ENCODE assay signal across 1 cellular context in the genomic region with DNA sequence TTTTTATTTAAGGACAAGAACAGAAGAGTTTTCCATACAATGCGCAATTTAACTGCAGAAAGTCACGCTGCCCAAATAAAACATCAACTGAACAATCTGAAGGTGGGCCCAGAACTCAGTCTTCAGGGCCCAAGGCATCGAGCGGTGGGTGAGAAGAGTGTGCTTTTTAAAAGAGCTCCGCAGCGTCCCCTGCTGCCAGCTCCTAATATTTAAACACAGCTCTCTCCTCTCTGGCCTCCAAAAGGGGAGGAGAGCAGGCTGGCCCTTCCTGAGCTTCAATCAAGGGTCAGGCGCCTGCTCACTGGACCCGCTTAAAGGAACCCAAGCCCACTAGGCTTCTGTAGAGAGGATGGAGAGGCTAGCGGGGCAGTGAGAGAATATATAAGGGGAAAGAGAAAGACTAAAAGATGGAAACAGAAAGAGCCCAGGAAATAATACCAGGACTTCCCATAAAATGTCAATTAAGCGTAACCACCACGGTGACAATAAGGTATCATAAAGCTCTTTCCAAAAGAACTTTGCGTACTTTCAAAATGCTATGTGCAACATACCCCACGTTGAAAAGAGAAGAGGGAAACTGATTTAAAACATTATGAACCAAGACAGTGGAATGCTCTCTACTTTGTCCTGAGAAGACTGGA.
TF ChIP-seq lines count a peak whose summit lies in the region.

No MANE protein-coding gene starts in this region.

TF ChIP-seq in K562, 482 proteins besides CTCF, POLR2A, EP300 and RAD21 (continued from another document):
- TF ChIP-seq MAZ (CRISPR knock-in tag; conservative IDR thresholded peaks at IDR 0.05 in 1 of 2, IDR thresholded peaks at IDR 0.05 in 1 of 2): peak in 1 of 2 experiments; percentile 51; a peak in 2 of 4 replicates
- TF ChIP-seq TAF1 (IDR thresholded peaks at IDR 0.05; ENCODE audit: control insufficient read depth, extremely low read depth, insufficient read depth, low read length, severe bottlenecking): no peak
- TF ChIP-seq KAT2B (IDR thresholded peaks at IDR 0.05; ENCODE audit: low read depth, low read length): no peak
- no peak for TF ChIP-seq SREBF2 (CRISPR knock-in tag; IDR thresholded peaks at IDR 0.05)
- TF ChIP-seq GATAD2A (IDR thresholded peaks at IDR 0.05): no peak
- TF ChIP-seq HES1 (IDR thresholded peaks at IDR 0.05; ENCODE audit: low read depth): no peak
- no peak for TF ChIP-seq PPARD (CRISPR knock-in tag; IDR thresholded peaks at IDR 0.05)
- no peak for TF ChIP-seq ZNF24 (IDR thresholded peaks at IDR 0.05)
- TF ChIP-seq ZMIZ1 (IDR thresholded peaks at IDR 0.05; ENCODE audit: low read depth in 2 of 2, low read length in 2 of 2): no peak
- TF ChIP-seq, protein P1, sequence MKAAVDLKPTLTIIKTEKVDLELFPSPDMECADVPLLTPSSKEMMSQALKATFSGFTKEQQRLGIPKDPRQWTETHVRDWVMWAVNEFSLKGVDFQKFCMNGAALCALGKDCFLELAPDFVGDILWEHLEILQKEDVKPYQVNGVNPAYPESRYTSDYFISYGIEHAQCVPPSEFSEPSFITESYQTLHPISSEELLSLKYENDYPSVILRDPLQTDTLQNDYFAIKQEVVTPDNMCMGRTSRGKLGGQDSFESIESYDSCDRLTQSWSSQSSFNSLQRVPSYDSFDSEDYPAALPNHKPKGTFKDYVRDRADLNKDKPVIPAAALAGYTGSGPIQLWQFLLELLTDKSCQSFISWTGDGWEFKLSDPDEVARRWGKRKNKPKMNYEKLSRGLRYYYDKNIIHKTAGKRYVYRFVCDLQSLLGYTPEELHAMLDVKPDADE (conservative IDR thresholded peaks at IDR 0.05; ENCODE audit: control insufficient read depth, low read depth, low read length): no peak
- no peak for TF ChIP-seq MCM5 (IDR thresholded peaks at IDR 0.05; ENCODE audit: low read depth)
- TF ChIP-seq TAF15 (IDR thresholded peaks at IDR 0.05; ENCODE audit: low read depth, low read length): no peak
- TF ChIP-seq THRAP3 (IDR thresholded peaks at IDR 0.05; ENCODE audit: borderline replicate concordance): no peak
- 0 out of 2 replicates have a peak, but pooled peaks have one; percentile 29 for TF ChIP-seq ZNF764 (CRISPR knock-in tag; IDR thresholded peaks at IDR 0.05; ENCODE audit: low read depth)
- no peak for TF ChIP-seq FUS (optimal IDR thresholded peaks at IDR 0.05; ENCODE audit: low read depth, low read length)
- TF ChIP-seq, protein P2, sequence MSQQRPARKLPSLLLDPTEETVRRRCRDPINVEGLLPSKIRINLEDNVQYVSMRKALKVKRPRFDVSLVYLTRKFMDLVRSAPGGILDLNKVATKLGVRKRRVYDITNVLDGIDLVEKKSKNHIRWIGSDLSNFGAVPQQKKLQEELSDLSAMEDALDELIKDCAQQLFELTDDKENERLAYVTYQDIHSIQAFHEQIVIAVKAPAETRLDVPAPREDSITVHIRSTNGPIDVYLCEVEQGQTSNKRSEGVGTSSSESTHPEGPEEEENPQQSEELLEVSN (IDR thresholded peaks at IDR 0.05; ENCODE audit: borderline replicate concordance in 1 of 2, extremely low read depth in 1 of 2, insufficient read depth in 1 of 2, insufficient read length in 1 of 2, low read depth in 1 of 2, low read length in 1 of 2, poor library complexity in 1 of 2, severe bottlenecking in 1 of 2): peak in 1 of 2 experiments; percentile 17
- TF ChIP-seq PTRF (tag; IDR thresholded peaks at IDR 0.05): no peak
- no peak for TF ChIP-seq TBL1XR1 (IDR thresholded peaks at IDR 0.05; ENCODE audit: low read length in 2 of 2)
- no peak for TF ChIP-seq ZNF197 (CRISPR knock-in tag; IDR thresholded peaks at IDR 0.05; ENCODE audit: low read depth)
- peak; percentile 15 to 63; a peak in 3 of 4 replicates for TF ChIP-seq NRF1 (conservative IDR thresholded peaks at IDR 0.05 in 1 of 2, IDR thresholded peaks at IDR 0.05 in 1 of 2)
- TF ChIP-seq, protein P3, sequence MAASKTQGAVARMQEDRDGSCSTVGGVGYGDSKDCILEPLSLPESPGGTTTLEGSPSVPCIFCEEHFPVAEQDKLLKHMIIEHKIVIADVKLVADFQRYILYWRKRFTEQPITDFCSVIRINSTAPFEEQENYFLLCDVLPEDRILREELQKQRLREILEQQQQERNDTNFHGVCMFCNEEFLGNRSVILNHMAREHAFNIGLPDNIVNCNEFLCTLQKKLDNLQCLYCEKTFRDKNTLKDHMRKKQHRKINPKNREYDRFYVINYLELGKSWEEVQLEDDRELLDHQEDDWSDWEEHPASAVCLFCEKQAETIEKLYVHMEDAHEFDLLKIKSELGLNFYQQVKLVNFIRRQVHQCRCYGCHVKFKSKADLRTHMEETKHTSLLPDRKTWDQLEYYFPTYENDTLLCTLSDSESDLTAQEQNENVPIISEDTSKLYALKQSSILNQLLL (CRISPR knock-in tag; IDR thresholded peaks at IDR 0.05; ENCODE audit: borderline replicate concordance): no peak
- no peak for TF ChIP-seq TRIM28 (IDR thresholded peaks at IDR 0.05)
- TF ChIP-seq, protein P4, sequence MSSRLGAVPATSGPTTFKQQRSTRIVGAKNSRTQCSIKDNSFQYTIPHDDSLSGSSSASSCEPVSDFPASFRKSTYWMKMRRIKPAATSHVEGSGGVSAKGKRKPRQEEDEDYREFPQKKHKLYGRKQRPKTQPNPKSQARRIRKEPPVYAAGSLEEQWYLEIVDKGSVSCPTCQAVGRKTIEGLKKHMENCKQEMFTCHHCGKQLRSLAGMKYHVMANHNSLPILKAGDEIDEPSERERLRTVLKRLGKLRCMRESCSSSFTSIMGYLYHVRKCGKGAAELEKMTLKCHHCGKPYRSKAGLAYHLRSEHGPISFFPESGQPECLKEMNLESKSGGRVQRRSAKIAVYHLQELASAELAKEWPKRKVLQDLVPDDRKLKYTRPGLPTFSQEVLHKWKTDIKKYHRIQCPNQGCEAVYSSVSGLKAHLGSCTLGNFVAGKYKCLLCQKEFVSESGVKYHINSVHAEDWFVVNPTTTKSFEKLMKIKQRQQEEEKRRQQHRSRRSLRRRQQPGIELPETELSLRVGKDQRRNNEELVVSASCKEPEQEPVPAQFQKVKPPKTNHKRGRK (tag; IDR thresholded peaks at IDR 0.05): 0 out of 2 replicates have a peak, but pooled peaks have one; percentile 26
- no peak for TF ChIP-seq ZNF318 (IDR thresholded peaks at IDR 0.05; ENCODE audit: borderline replicate concordance in 1 of 2, low read depth in 1 of 2)
- TF ChIP-seq, protein P5, sequence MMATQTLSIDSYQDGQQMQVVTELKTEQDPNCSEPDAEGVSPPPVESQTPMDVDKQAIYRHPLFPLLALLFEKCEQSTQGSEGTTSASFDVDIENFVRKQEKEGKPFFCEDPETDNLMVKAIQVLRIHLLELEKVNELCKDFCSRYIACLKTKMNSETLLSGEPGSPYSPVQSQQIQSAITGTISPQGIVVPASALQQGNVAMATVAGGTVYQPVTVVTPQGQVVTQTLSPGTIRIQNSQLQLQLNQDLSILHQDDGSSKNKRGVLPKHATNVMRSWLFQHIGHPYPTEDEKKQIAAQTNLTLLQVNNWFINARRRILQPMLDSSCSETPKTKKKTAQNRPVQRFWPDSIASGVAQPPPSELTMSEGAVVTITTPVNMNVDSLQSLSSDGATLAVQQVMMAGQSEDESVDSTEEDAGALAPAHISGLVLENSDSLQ (IDR thresholded peaks at IDR 0.05): peak; percentile 38; the same call in 1 of the 2 replicates
- TF ChIP-seq AFF4 (CRISPR knock-in tag; IDR thresholded peaks at IDR 0.05): no peak
- TF ChIP-seq SMC3 (conservative IDR thresholded peaks at IDR 0.05; ENCODE audit: insufficient read depth, low read depth, low read length): peak; percentile 62
TF ChIP-seq in K562: peak in this region for 7.
